In genomic region chr12:101407438-101408345, GRCh38 we compare ENCODE assay signal across 8 cellular contexts. TPM values are rescaled to one million over a fixed set of nuclear protein-coding genes. Genes with fewer than 3 reads are reported as not detected.
DNase-seq lines count a peak whose midpoint lies in the region; TF ChIP-seq lines count a peak whose summit lies in the region.

ARL1 (minus strand) TSS chr12:101407772; CDS start chr12:101407645, 127 bp downstream.

- H3K27me3 Mint-ChIP-seq in neural crest cell (ENCODE audit: low read depth), result peaks cover 7% of the 10 kb centered on the region

- no peaks in the 10 kb centered on the region for H3K36me3 Mint-ChIP-seq in neural crest cell (ENCODE audit: low read depth)

- H4K20me1 ChIP-seq in Loucy (ENCODE audit: insufficient read depth, low read length, poor library complexity, severe bottlenecking), result peaks cover 25% of the 10 kb centered on the region

- DNase-seq in G401 (ENCODE audit: low spot score) (peak; percentile 88), H7 (peak; percentile 84), SIG-M5 (lab: John Stamatoyannopoulos, UW) (peak; percentile 31), activated gamma-delta T cell (lab: John Stamatoyannopoulos, UW) (peak; percentile 64), fibroblast of villous mesenchyme (ENCODE audit: low read depth) (peak; percentile 91), neural crest cell (ENCODE audit: low read depth, low spot score) (peak; percentile 82), stomach (peak; percentile 87)

- in situ Hi-C loops in G401 (cut with HindIII; ENCODE audit: low sequenced_read_pairs), result no loop called here

- peaks cover 45% of the 10 kb centered on the region for H3K79me2 ChIP-seq in Loucy (ENCODE audit: insufficient read depth, low read length)

- H3K36me3 ChIP-seq in H7 (replicated peaks; ENCODE audit: control insufficient read depth, insufficient read depth, low read length) (no peaks in the 10 kb centered on the region; the same call in none of the 2 replicates), Loucy (ENCODE audit: insufficient read depth, low read length) (no peaks in the 10 kb centered on the region), stomach (peaks cover 0 to 9% (median 4%) of the 10 kb centered on the region in 4 donors)

- peak within 1 kb of the TSS; percentile 100 for H3K27ac Mint-ChIP-seq in neural crest cell (ENCODE audit: unreplicated experiment)

- peak within 1 kb of the TSS; percentile 96 for H3K9ac ChIP-seq in Loucy (ENCODE audit: low read depth, low read length, poor library complexity, severe bottlenecking)

- H3K4me3 ChIP-seq in H7 (ENCODE audit: insufficient read depth, low read depth, low read length) (peak within 1 kb of the TSS; percentile 85), Loucy (ENCODE audit: low read length, poor library complexity, severe bottlenecking) (peak within 1 kb of the TSS; percentile 100), fibroblast of villous mesenchyme (ENCODE audit: low read depth, low read length) (peak within 1 kb of the TSS; percentile 94), stomach (peak within 1 kb of the TSS; percentile 57 to 89 (median 84))

- intact Hi-C loops in stomach (cut with DNase I; ENCODE audit: low total_unique reads), result no loop called here

- TF ChIP-seq CTCF in Loucy (conservative IDR thresholded peaks at IDR 0.05; ENCODE audit: low read length) (no peak), fibroblast of villous mesenchyme (IDR thresholded peaks at IDR 0.05; ENCODE audit: insufficient read depth, low read depth, low read length) (no peak), neural crest cell (conservative IDR thresholded peaks at IDR 0.05) (no peak), stomach (IDR thresholded peaks at IDR 0.05) (no peak)

- H3K4me1 ChIP-seq in Loucy (ENCODE audit: insufficient read depth, low read length, poor library complexity, severe bottlenecking) (peaks cover 24% of the 10 kb centered on the region), stomach (peaks cover 10 to 42% (median 27%) of the 10 kb centered on the region in 4 donors)

- H3K4me1 Mint-ChIP-seq in neural crest cell, result peaks cover 19% of the 10 kb centered on the region

- 0 to 1% (median 0%) methylated on average over 60 to 71 of the region's 71 CpGs for WGBS in stomach, 5 donors

- peak in 1 of 4 donors; percentile 30 for TF ChIP-seq POLR2A in stomach (IDR thresholded peaks at IDR 0.05)

- H3K9me3 Mint-ChIP-seq in neural crest cell, result no peaks in the 10 kb centered on the region

- H3K27ac ChIP-seq in stomach, result peak within 1 kb of the TSS; percentile 75 to 95 (median 93)

- H3K4me3 Mint-ChIP-seq in neural crest cell, result peak within 1 kb of the TSS; percentile 94

- peak within 1 kb of the TSS; percentile 95 for H2AFZ ChIP-seq in Loucy (ENCODE audit: low read length)

- H3K9me2 ChIP-seq in Loucy (replicated peaks; ENCODE audit: low read depth, low read length), result no peaks in the 10 kb centered on the region

- no peaks in the 10 kb centered on the region for H3F3A ChIP-seq in Loucy (ENCODE audit: low read depth)

- H3K27me3 ChIP-seq in H7 (ENCODE audit: control insufficient read depth, insufficient read depth, low read length) (no peaks in the 10 kb centered on the region), Loucy (ENCODE audit: insufficient read depth, low read length, poor library complexity, severe bottlenecking) (no peaks in the 10 kb centered on the region), stomach (no peaks in the 10 kb centered on the region)

- H3K4me2 ChIP-seq in Loucy (ENCODE audit: low read depth, low read length, poor library complexity, severe bottlenecking), result peak within 1 kb of the TSS; percentile 100

- no peak for TF ChIP-seq EP300 in stomach (IDR thresholded peaks at IDR 0.05)

- H3K9me3 ChIP-seq in Loucy (ENCODE audit: insufficient read depth, low read depth, low read length) (no peaks in the 10 kb centered on the region), stomach (no peaks in the 10 kb centered on the region)

RNA-seq across cellular contexts. Expression of gene ARL1, which starts in this region (rescaled TPM):
- total RNA-seq in G401 (2014; rRNA removed; shearing (Covaris generic)), result 53.4 and 92.6 TPM in 2 replicates
- total RNA-seq in H7 (2014; rRNA removed; shearing (Covaris generic)), result 34.8 and 61.9 TPM in 2 replicates
- 76.7 and 114 TPM in 2 replicates for total RNA-seq in fibroblast of villous mesenchyme
- 53.3 and 53.5 TPM in 2 replicates for total RNA-seq in neural crest cell
- total RNA-seq in stomach, result 100 to 1,000 TPM in 1 of 5 donors, 10 to 100 TPM in 3, 1 to 10 TPM in 1; 9.4 to 131 (median 30.3) TPM
- polyA plus RNA-seq in stomach, result 10 to 100 TPM; 23.3 to 33.8 (median 27.4) TPM

Comparison
In these comparisons a context has a peak if more than half of its experiments do, and no peak if none do; other contexts are left out.
1. Peak in every context shown above with its lines: DNase-seq, H3K4me3 ChIP-seq and H3K27ac ChIP-seq.
2. DNase-seq: peak in every context shown above with its lines; median percentile 91 in fibroblast of villous mesenchyme; 88 in G401; 87 in stomach; 84 in H7; 82 in neural crest cell; 64 in activated gamma-delta T cell; 31 in SIG-M5.